ENCODE assay signal across 20 cellular contexts in genomic region chr21:45584786-45585185, GRCh38. TPM values are rescaled to one million over a fixed set of nuclear protein-coding genes. Genes with fewer than 3 reads are reported as not detected.
A peak's percentile ranks its signal among the peaks of the same experiment; 100 is the strongest.
DNase-seq lines count a peak whose midpoint lies in the region; ATAC-seq and TF ChIP-seq lines count a peak whose summit lies in the region.
"Had no signal": no experiment of that assay in that cellular context is flagged by ENCODE, and none has a peak within 500 bp of the region (broad histone marks: within the 10 kb centered on the region; RNA-seq: fewer than 3 reads in every experiment).

No MANE protein-coding gene starts in this region.

- H3K9me3 ChIP-seq in endodermal cell (ENCODE audit: control insufficient read depth, low read length): peaks cover 62% of the 10 kb centered on the region
- H3K9me3 ChIP-seq in CD8-positive, alpha-beta T cell (ENCODE audit: low read length): peaks cover 7% of the 10 kb centered on the region

- no peak overlapping the region for H3K9ac ChIP-seq in endodermal cell (ENCODE audit: extremely low read depth, low read length, poor library complexity, severe bottlenecking)
- H3K9ac ChIP-seq: KMS-11 had no signal

- H3K27me3 ChIP-seq in endodermal cell (ENCODE audit: control insufficient read depth, insufficient read depth, low read length, poor library complexity, severe bottlenecking): peaks cover 46% of the 10 kb centered on the region
- no peaks in the 10 kb centered on the region for H3K27me3 ChIP-seq in CD8-positive, alpha-beta T cell (ENCODE audit: insufficient read depth, low read length)
- H3K27me3 ChIP-seq: SJCRH30 had no signal

- H3K27me3 Mint-ChIP-seq in endodermal cell (ENCODE audit: insufficient read depth): peaks cover 75% of the 10 kb centered on the region
- peaks cover 6% of the 10 kb centered on the region for H3K27me3 Mint-ChIP-seq in CD8-positive, alpha-beta T cell (ENCODE audit: low read depth)

- intact Hi-C loops in cardiac septum (cut with DNase I) (no loop called here), left ventricle myocardium superior (cut with micrococcal nuclease) (no loop called here), posterior vena cava (cut with DNase I) (no loop called here)
- intact Hi-C loops in CD8-positive, alpha-beta T cell (cut with DNase I, micrococcal nuclease): no loop called here

- DNase-seq in cardiac septum (ENCODE audit: low spot score) (peak; percentile 54), left ventricle myocardium superior (no peak), endodermal cell (peak; percentile 4), posterior vena cava (ENCODE audit: low spot score) (peak; percentile 65), mucosa of gallbladder (ENCODE audit: low spot score) (no peak)
- no peak for DNase-seq in CD8-positive, alpha-beta T cell
- DNase-seq in stimulated activated CD4-positive, alpha-beta T cell treated with anti-CD3 and anti-CD28 coated beads, Interleukin-2, amount 100 ng/mL, for 24 hours: no peak
- DNase-seq: EL, GF-D8, IMR-90, NCI-H1105 treated with DMSO at 0.1 percent for 48 hours, NCI-H1694 treated with DMSO at 0.1 percent for 48 hours, NCI-H2081 treated with DMSO at 0.1 percent for 48 hours, NCI-H446, NCI-H526, SJCRH30 had no signal

- H3K4me1 ChIP-seq in endodermal cell (ENCODE audit: control insufficient read depth, insufficient read depth, low read length): no peaks in the 10 kb centered on the region
- peaks cover 4% of the 10 kb centered on the region for H3K4me1 ChIP-seq in CD8-positive, alpha-beta T cell (ENCODE audit: insufficient read depth, low read length)
- H3K4me1 ChIP-seq: A549, SJCRH30 had no signal

- no peak for TF ChIP-seq CTCF in endodermal cell (conservative IDR thresholded peaks at IDR 0.05)
- TF ChIP-seq CTCF in CD8-positive, alpha-beta T cell (IDR thresholded peaks at IDR 0.05): no peak

- H3K4me3 ChIP-seq in endodermal cell (ENCODE audit: low read length): no peak overlapping the region
- H3K4me3 ChIP-seq in CD8-positive, alpha-beta T cell (ENCODE audit: low read depth, low read length): no peak overlapping the region
- H3K4me3 ChIP-seq: A549, SJCRH30 had no signal

- POLR2A ChIA-PET in CD8-positive, alpha-beta T cell (lab: Charles Lee): no interaction called here

- no peak overlapping the region for H3K27ac Mint-ChIP-seq in endodermal cell
- H3K27ac Mint-ChIP-seq in CD8-positive, alpha-beta T cell: no peak overlapping the region
- H3K27ac Mint-ChIP-seq: B cell had no signal

- WGBS in endodermal cell (ENCODE audit: insufficient coverage in 1 of 2, insufficient read length in 1 of 2), 2 experiments: 91 to 100% methylated on average over 2 to 4 of the region's 4 CpGs

- H3K27ac ChIP-seq in endodermal cell (ENCODE audit: low read depth, low read length): no peak overlapping the region
- H3K27ac ChIP-seq in CD8-positive, alpha-beta T cell (ENCODE audit: low read depth, low read length): no peak overlapping the region
- H3K27ac ChIP-seq: A549, KMS-11, SJCRH30 had no signal

- CTCF ChIA-PET in CD8-positive, alpha-beta T cell (lab: Charles Lee): interaction anchor here (2.5 kb wide), 1 partner anchor 11 kb away, joined by 15 read pairs; no protein-coding TSS in a partner anchor

- H3K36me3 Mint-ChIP-seq in endodermal cell (ENCODE audit: low read depth): peaks cover 2% of the 10 kb centered on the region
- H3K36me3 Mint-ChIP-seq in CD8-positive, alpha-beta T cell: no peaks in the 10 kb centered on the region

- H3K36me3 ChIP-seq in endodermal cell (ENCODE audit: control insufficient read depth, insufficient read depth, low read length): no peaks in the 10 kb centered on the region
- no peaks in the 10 kb centered on the region for H3K36me3 ChIP-seq in CD8-positive, alpha-beta T cell (ENCODE audit: insufficient read depth, low read length)
- H3K36me3 ChIP-seq: SJCRH30 had no signal

- H3K9me3 Mint-ChIP-seq in endodermal cell: peaks cover 76% of the 10 kb centered on the region
- peaks cover 20% of the 10 kb centered on the region for H3K9me3 Mint-ChIP-seq in CD8-positive, alpha-beta T cell

- H3K4me3 Mint-ChIP-seq in endodermal cell: no peak overlapping the region
- H3K4me3 Mint-ChIP-seq in CD8-positive, alpha-beta T cell: no peak overlapping the region
- H3K4me3 Mint-ChIP-seq: B cell had no signal

- no peaks in the 10 kb centered on the region for H3K4me1 Mint-ChIP-seq in endodermal cell
- peaks cover 4% of the 10 kb centered on the region for H3K4me1 Mint-ChIP-seq in CD8-positive, alpha-beta T cell (ENCODE audit: low read depth)
- H3K4me1 Mint-ChIP-seq: B cell had no signal

- ATAC-seq in left ventricle myocardium superior: no peak
- no peak for ATAC-seq in CD8-positive, alpha-beta T cell
- ATAC-seq: A549 had no signal

RNA-seq across cellular contexts. Expression of gene SLC19A1, which starts 42.5 kb away (rescaled TPM):
- total RNA-seq in cardiac septum: 2.7 TPM
- total RNA-seq in left ventricle myocardium superior: 7.6 TPM
- 10 to 100 TPM; 28.8 to 29.4 TPM for total RNA-seq in endodermal cell
- polyA plus RNA-seq in endodermal cell (2013, experiment 1 of 2): 19.9 TPM
- polyA plus RNA-seq in endodermal cell (2013, experiment 2 of 2): 16.4 TPM
- total RNA-seq in posterior vena cava: 1 to 10 TPM; 4.5 to 6.5 TPM
- total RNA-seq in CD8-positive, alpha-beta T cell: 1 to 10 TPM; 8.8 to 9.0 TPM
- 7.0 TPM for total RNA-seq in mucosa of gallbladder

RNA-seq across cellular contexts. Expression of gene PCBP3, which starts 58.7 kb away (rescaled TPM):
- total RNA-seq in cardiac septum: 4.9 TPM
- total RNA-seq in left ventricle myocardium superior: 2.7 TPM
- 10 to 100 TPM in 1 of 2 donors, 1 to 10 TPM in 1; 2.1 to 10.6 TPM for total RNA-seq in endodermal cell
- 4.2 TPM for polyA plus RNA-seq in endodermal cell (2013, experiment 1 of 2)
- 3.2 TPM for polyA plus RNA-seq in endodermal cell (2013, experiment 2 of 2)
- 1 to 10 TPM; 2.6 to 7.4 TPM for total RNA-seq in posterior vena cava
- total RNA-seq in CD8-positive, alpha-beta T cell: 1 to 10 TPM; 1.3 to 2.4 TPM
- 2.1 TPM for total RNA-seq in mucosa of gallbladder
- total RNA-seq: HT1080, SJCRH30 had no signal

Comparison
In these comparisons a context has a peak if more than half of its experiments do, and no peak if none do; other contexts are left out.
1. DNase-seq: peak in cardiac septum (single experiment), endodermal cell (single experiment) and posterior vena cava (single experiment); none in left ventricle myocardium superior (single experiment), CD8-positive, alpha-beta T cell (0 of 7), stimulated activated CD4-positive, alpha-beta T cell treated with anti-CD3 and anti-CD28 coated beads, Interleukin-2, amount 100 ng/mL, for 24 hours (0 of 2) and mucosa of gallbladder (single experiment).